1 cellular context compared by ENCODE assay signal in genomic region chr11:6627762-6628241, GRCh38.
TF ChIP-seq lines count a peak whose summit lies in the region.

No MANE protein-coding gene starts in this region.

TF ChIP-seq in GM12878, 131 proteins besides CTCF, POLR2A, EP300 and RAD21:
- no peak for TF ChIP-seq NBN (IDR thresholded peaks at IDR 0.05)
- TF ChIP-seq SIX5 (IDR thresholded peaks at IDR 0.05; ENCODE audit: low read depth, low read length, severe bottlenecking), result no peak
- peak; percentile 70 for TF ChIP-seq RUNX3 (IDR thresholded peaks at IDR 0.05; ENCODE audit: low read length)
- no peak for TF ChIP-seq HCFC1 (IDR thresholded peaks at IDR 0.05; ENCODE audit: low read length)
- TF ChIP-seq ZBTB33 (IDR thresholded peaks at IDR 0.05), result no peak
- no peak for TF ChIP-seq MAX (IDR thresholded peaks at IDR 0.05; ENCODE audit: low read depth, low read length)
- TF ChIP-seq HSF1 (IDR thresholded peaks at IDR 0.05; ENCODE audit: low read depth, low read length), result peak; percentile 96
- TF ChIP-seq, protein P1, sequence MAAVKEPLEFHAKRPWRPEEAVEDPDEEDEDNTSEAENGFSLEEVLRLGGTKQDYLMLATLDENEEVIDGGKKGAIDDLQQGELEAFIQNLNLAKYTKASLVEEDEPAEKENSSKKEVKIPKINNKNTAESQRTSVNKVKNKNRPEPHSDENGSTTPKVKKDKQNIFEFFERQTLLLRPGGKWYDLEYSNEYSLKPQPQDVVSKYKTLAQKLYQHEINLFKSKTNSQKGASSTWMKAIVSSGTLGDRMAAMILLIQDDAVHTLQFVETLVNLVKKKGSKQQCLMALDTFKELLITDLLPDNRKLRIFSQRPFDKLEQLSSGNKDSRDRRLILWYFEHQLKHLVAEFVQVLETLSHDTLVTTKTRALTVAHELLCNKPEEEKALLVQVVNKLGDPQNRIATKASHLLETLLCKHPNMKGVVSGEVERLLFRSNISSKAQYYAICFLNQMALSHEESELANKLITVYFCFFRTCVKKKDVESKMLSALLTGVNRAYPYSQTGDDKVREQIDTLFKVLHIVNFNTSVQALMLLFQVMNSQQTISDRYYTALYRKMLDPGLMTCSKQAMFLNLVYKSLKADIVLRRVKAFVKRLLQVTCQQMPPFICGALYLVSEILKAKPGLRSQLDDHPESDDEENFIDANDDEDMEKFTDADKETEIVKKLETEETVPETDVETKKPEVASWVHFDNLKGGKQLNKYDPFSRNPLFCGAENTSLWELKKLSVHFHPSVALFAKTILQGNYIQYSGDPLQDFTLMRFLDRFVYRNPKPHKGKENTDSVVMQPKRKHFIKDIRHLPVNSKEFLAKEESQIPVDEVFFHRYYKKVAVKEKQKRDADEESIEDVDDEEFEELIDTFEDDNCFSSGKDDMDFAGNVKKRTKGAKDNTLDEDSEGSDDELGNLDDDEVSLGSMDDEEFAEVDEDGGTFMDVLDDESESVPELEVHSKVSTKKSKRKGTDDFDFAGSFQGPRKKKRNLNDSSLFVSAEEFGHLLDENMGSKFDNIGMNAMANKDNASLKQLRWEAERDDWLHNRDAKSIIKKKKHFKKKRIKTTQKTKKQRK (IDR thresholded peaks at IDR 0.05; ENCODE audit: low read depth, low read length), result no peak
- no peak for TF ChIP-seq MLLT1 (IDR thresholded peaks at IDR 0.05)
- 0 out of 4 replicates have a peak, but pooled peaks of 1 of the 2 experiments have one; percentile 33 for TF ChIP-seq BHLHE40 (IDR thresholded peaks at IDR 0.05; ENCODE audit: borderline replicate concordance in 1 of 2, low read depth in 2 of 2, low read length in 1 of 2)
- TF ChIP-seq FOXK2 (IDR thresholded peaks at IDR 0.05), result no peak
- no peak for TF ChIP-seq SMAD5 (IDR thresholded peaks at IDR 0.05; ENCODE audit: low read depth)
- no peak for TF ChIP-seq E2F4 (IDR thresholded peaks at IDR 0.05; ENCODE audit: low read depth, low read length)
- no peak for TF ChIP-seq BCL11A (IDR thresholded peaks at IDR 0.05; ENCODE audit: low read depth, low read length)
- TF ChIP-seq, protein P2, sequence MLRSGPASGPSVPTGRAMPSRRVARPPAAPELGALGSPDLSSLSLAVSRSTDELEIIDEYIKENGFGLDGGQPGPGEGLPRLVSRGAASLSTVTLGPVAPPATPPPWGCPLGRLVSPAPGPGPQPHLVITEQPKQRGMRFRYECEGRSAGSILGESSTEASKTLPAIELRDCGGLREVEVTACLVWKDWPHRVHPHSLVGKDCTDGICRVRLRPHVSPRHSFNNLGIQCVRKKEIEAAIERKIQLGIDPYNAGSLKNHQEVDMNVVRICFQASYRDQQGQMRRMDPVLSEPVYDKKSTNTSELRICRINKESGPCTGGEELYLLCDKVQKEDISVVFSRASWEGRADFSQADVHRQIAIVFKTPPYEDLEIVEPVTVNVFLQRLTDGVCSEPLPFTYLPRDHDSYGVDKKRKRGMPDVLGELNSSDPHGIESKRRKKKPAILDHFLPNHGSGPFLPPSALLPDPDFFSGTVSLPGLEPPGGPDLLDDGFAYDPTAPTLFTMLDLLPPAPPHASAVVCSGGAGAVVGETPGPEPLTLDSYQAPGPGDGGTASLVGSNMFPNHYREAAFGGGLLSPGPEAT (IDR thresholded peaks at IDR 0.05; ENCODE audit: low read depth), result peak; percentile 22; the same call in 1 of the 2 replicates
- TF ChIP-seq ELK1 (IDR thresholded peaks at IDR 0.05; ENCODE audit: low read depth, low read length), result no peak
- no peak for TF ChIP-seq PML (IDR thresholded peaks at IDR 0.05; ENCODE audit: low read length)
- no peak for TF ChIP-seq RBBP5 (conservative IDR thresholded peaks at IDR 0.05)
- peak; percentile 54; the same call in 1 of the 2 replicates for TF ChIP-seq ATF7 (IDR thresholded peaks at IDR 0.05; ENCODE audit: low read depth)
